Comparison of ENCODE assay signal across 8 cellular contexts in genomic region chr10:3068201-3068967, GRCh38. TPM values are rescaled to one million over a fixed set of nuclear protein-coding genes. Genes with fewer than 3 reads are reported as not detected.
DNase-seq lines count a peak whose midpoint lies in the region; ATAC-seq and TF ChIP-seq lines count a peak whose summit lies in the region.

No MANE protein-coding gene starts in this region.

- peaks cover 60% of the 10 kb centered on the region for H3K79me2 ChIP-seq in OCI-LY3 (ENCODE audit: low read length)

- H3K27me3 Mint-ChIP-seq in activated T-helper 1 cell treated with anti-CD3 and anti-CD28 coated beads, Interleukin-12 subunit alpha, Interleukin-12 subunit beta, Interleukin-2, Interleukin-4 antibody, amounts not matched to agents 30 ng/mL and 10 ng/mL and 1 ng/mL, durations not matched to agents 14 hours and 24 hours and 36 hours (ENCODE audit: insufficient read depth), result peaks cover 16% of the 10 kb centered on the region
- H3K27me3 Mint-ChIP-seq in nephron (ENCODE audit: low read depth), result peaks cover 51% of the 10 kb centered on the region

- peak overlapping the region; percentile 91 for H3K4me2 ChIP-seq in OCI-LY3 (ENCODE audit: low read length)

- peaks cover 34% of the 10 kb centered on the region for H3K36me3 ChIP-seq in OCI-LY3 (replicated peaks; ENCODE audit: low read depth, low read length)
- H3K36me3 ChIP-seq in subcutaneous abdominal adipose tissue (ENCODE audit: control insufficient read depth in 5 of 5, insufficient read depth in 5 of 5, low read length in 5 of 5), result no peaks in the 10 kb centered on the region

- H3K27me3 ChIP-seq in OCI-LY3 (ENCODE audit: low read depth, low read length) (no peaks in the 10 kb centered on the region), subcutaneous abdominal adipose tissue (ENCODE audit: control insufficient read depth in 5 of 5, insufficient read depth in 4 of 5, low read length in 5 of 5) (peaks cover 0 to 31% (median 14%) of the 10 kb centered on the region in 5 donors)

- peak overlapping the region; percentile 88 for H3K27ac Mint-ChIP-seq in activated T-helper 1 cell treated with anti-CD3 and anti-CD28 coated beads, Interleukin-12 subunit alpha, Interleukin-12 subunit beta, Interleukin-2, Interleukin-4 antibody, amounts not matched to agents 30 ng/mL and 10 ng/mL and 1 ng/mL, durations not matched to agents 14 hours and 24 hours and 36 hours
- no peak overlapping the region for H3K27ac Mint-ChIP-seq in nephron

- peak overlapping the region; percentile 95 for H3K9ac ChIP-seq in OCI-LY3 (ENCODE audit: low read length)
- peak overlapping the region in 2 of 5 donors; percentile 45 to 64 for H3K9ac ChIP-seq in subcutaneous abdominal adipose tissue (ENCODE audit: low read length in 5 of 5)

- TF ChIP-seq CTCF in OCI-LY3 (IDR thresholded peaks at IDR 0.05; ENCODE audit: low read depth, low read length) (no peak), nephron (IDR thresholded peaks at IDR 0.05; ENCODE audit: unreplicated experiment in 3 of 3) (peak; percentile 33 to 52 (median 38))

- peak overlapping the region; percentile 67; the same call in 1 of the 2 replicates for H2AFZ ChIP-seq in OCI-LY3 (ENCODE audit: low read depth, low read length)

- H3K36me3 Mint-ChIP-seq in activated T-helper 1 cell treated with anti-CD3 and anti-CD28 coated beads, Interleukin-12 subunit alpha, Interleukin-12 subunit beta, Interleukin-2, Interleukin-4 antibody, amounts not matched to agents 30 ng/mL and 10 ng/mL and 1 ng/mL, durations not matched to agents 14 hours and 24 hours and 36 hours (ENCODE audit: low read depth), result peaks cover 35% of the 10 kb centered on the region
- H3K36me3 Mint-ChIP-seq in nephron (ENCODE audit: low read depth), result no peaks in the 10 kb centered on the region

- H3K4me1 ChIP-seq in OCI-LY3 (ENCODE audit: low read length) (peaks cover 12% of the 10 kb centered on the region), subcutaneous abdominal adipose tissue (ENCODE audit: control insufficient read depth in 5 of 5, insufficient read depth in 5 of 5, low read length in 5 of 5) (peaks cover 0 to 31% (median 21%) of the 10 kb centered on the region in 5 donors)

- H3K27ac ChIP-seq in OCI-LY3 (ENCODE audit: low read length), result peak overlapping the region; percentile 57
- no peak overlapping the region for H3K27ac ChIP-seq in subcutaneous abdominal adipose tissue (ENCODE audit: low read depth, low read length)

- peaks cover 43% of the 10 kb centered on the region for H3K4me1 Mint-ChIP-seq in activated T-helper 1 cell treated with anti-CD3 and anti-CD28 coated beads, Interleukin-12 subunit alpha, Interleukin-12 subunit beta, Interleukin-2, Interleukin-4 antibody, amounts not matched to agents 30 ng/mL and 10 ng/mL and 1 ng/mL, durations not matched to agents 14 hours and 24 hours and 36 hours (ENCODE audit: low read depth)
- peaks cover 4% of the 10 kb centered on the region for H3K4me1 Mint-ChIP-seq in nephron

- H3K9me3 Mint-ChIP-seq in activated T-helper 1 cell treated with anti-CD3 and anti-CD28 coated beads, Interleukin-12 subunit alpha, Interleukin-12 subunit beta, Interleukin-2, Interleukin-4 antibody, amounts not matched to agents 30 ng/mL and 10 ng/mL and 1 ng/mL, durations not matched to agents 14 hours and 24 hours and 36 hours, result no peaks in the 10 kb centered on the region
- no peaks in the 10 kb centered on the region for H3K9me3 Mint-ChIP-seq in nephron

- H3K9me3 ChIP-seq in OCI-LY3 (ENCODE audit: insufficient read depth, low read length) (no peaks in the 10 kb centered on the region), subcutaneous abdominal adipose tissue (ENCODE audit: control insufficient read depth in 5 of 5, low read length in 5 of 5) (no peaks in the 10 kb centered on the region)

- intact Hi-C loops in activated T-helper 1 cell treated with anti-CD3 and anti-CD28 coated beads, Interleukin-12 subunit alpha, Interleukin-12 subunit beta, Interleukin-2, Interleukin-4 antibody, amounts not matched to agents 30 ng/mL and 10 ng/mL and 1 ng/mL, durations not matched to agents 14 hours and 24 hours and 36 hours (cut with micrococcal nuclease), result loop anchor here (10.0 kb wide), 1 partner anchor 1424 kb away; no protein-coding TSS in a partner anchor

- ATAC-seq in GM18517 (IDR thresholded peaks at IDR 0.05; ENCODE audit: unreplicated experiment) (peak; percentile 41), HG03045 (IDR thresholded peaks at IDR 0.05; ENCODE audit: unreplicated experiment) (peak; percentile 40)

- peak; percentile 31 for DNase-seq in A172 (ENCODE audit: low spot score)
- DNase-seq in activated T-helper 1 cell treated with anti-CD3 and anti-CD28 coated beads, Interleukin-12 subunit alpha, Interleukin-12 subunit beta, Interleukin-2, Interleukin-4 antibody, amounts not matched to agents 30 ng/mL and 10 ng/mL and 1 ng/mL, durations not matched to agents 14 hours and 24 hours and 36 hours (ENCODE audit: low spot score), result peak; percentile 58
- DNase-seq in fibroblast of gingiva (ENCODE audit: low read depth), result peak; percentile 72

- H3K4me3 Mint-ChIP-seq in activated T-helper 1 cell treated with anti-CD3 and anti-CD28 coated beads, Interleukin-12 subunit alpha, Interleukin-12 subunit beta, Interleukin-2, Interleukin-4 antibody, amounts not matched to agents 30 ng/mL and 10 ng/mL and 1 ng/mL, durations not matched to agents 14 hours and 24 hours and 36 hours, result peak overlapping the region; percentile 90
- peak overlapping the region; percentile 88 to 90 (median 89) for H3K4me3 Mint-ChIP-seq in nephron

- H3K4me3 ChIP-seq in OCI-LY3 (ENCODE audit: low read length) (peak overlapping the region; percentile 97), subcutaneous abdominal adipose tissue (ENCODE audit: low read depth in 1 of 5, low read length in 5 of 5) (peak overlapping the region in 4 of 5 donors; percentile 75 to 80 (median 79))

- H4K20me1 ChIP-seq in OCI-LY3 (ENCODE audit: insufficient read depth, low read length), result peaks cover 41% of the 10 kb centered on the region

RNA-seq across cellular contexts. Expression of gene PFKP, which starts 1.0 kb away (rescaled TPM):
- total RNA-seq in A172 (2014; rRNA removed; shearing (Covaris generic)), result 233 and 244 TPM in 2 replicates
- total RNA-seq in activated T-helper 1 cell treated with anti-CD3 and anti-CD28 coated beads, Interleukin-12 subunit alpha, Interleukin-12 subunit beta, Interleukin-2, Interleukin-4 antibody, amounts not matched to agents 30 ng/mL and 10 ng/mL and 1 ng/mL, durations not matched to agents 14 hours and 24 hours and 36 hours, result 264 and 267 TPM in 2 replicates
